In the genomic region with DNA sequence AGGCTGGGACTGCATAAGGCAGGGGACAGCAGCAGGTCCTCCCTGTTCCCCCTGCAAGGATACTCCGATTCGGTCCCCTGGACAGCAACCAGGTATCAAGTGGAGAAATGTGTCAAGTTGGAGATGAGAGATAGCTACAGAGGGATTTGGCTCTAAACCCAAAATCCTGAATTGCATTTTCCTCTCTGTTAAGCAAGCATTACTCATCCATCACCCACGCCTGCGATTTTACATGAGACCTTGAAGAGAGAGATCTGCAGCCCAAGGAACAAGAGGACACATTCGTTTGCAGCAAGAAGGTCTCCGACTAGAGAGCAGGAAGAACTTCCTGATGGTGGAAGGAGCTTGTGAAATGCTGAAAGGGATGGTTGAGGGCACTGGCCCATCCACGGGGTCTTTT, we compare ENCODE assay signal across 26 cellular contexts. TPM values are rescaled to one million over a fixed set of nuclear protein-coding genes. Genes with fewer than 3 reads are reported as not detected.
"Had no signal": no experiment of that assay in that cellular context is flagged by ENCODE, and none has a peak within 500 bp of the region (broad histone marks: within the 10 kb centered on the region; RNA-seq: fewer than 3 reads in every experiment).

No MANE protein-coding gene starts in this region.

- H3K4me3 ChIP-seq: colonic mucosa, dorsolateral prefrontal cortex, esophagus muscularis mucosa, tibial artery had no signal

- H3K36me3 ChIP-seq: brain microvascular endothelial cell, colonic mucosa, esophagus muscularis mucosa, tibial artery had no signal

- H3K27ac ChIP-seq: brain microvascular endothelial cell, colonic mucosa, esophagus muscularis mucosa, foreskin keratinocyte, tibial artery had no signal

- H3K9me3 ChIP-seq: colonic mucosa, esophagus muscularis mucosa, tibial artery had no signal

- DNase-seq: activated B cell treated with CpG ODN at 0.5 μM for 24 hours; activated CD4-positive, alpha-beta memory T cell treated with anti-CD3 and anti-CD28 coated beads for 36 hours; activated CD4-positive, alpha-beta T cell treated with anti-CD3 and anti-CD28 coated beads for 48 hours; activated effector memory CD4-positive, alpha-beta T cell treated with anti-CD3 and anti-CD28 coated beads, Interleukin-2, amount 50 U/mL, for 16 hours; activated T-cell treated with anti-CD3 and anti-CD28 coated beads, Interleukin-2, amount 50 U/mL, for 72 hours; aorta; brain microvascular endothelial cell; colonic mucosa; effector memory CD8-positive, alpha-beta T cell; foreskin keratinocyte; left colon; mesenchymal stem cell; naive thymus-derived CD4-positive, alpha-beta T cell; stimulated activated CD4-positive, alpha-beta T cell treated with anti-CD3 and anti-CD28 coated beads, Interleukin-4, amount 100 ng/mL, for 4 hours; stimulated activated naive CD8-positive, alpha-beta T cell treated with anti-CD3 and anti-CD28 coated beads, Interleukin-15, Interleukin-2, amounts not matched to agents 100 U/mL and 50 U/mL, for 24 hours; T1000 had no signal

- H3K27me3 ChIP-seq: colonic mucosa had no signal

- H3K4me1 ChIP-seq: colonic mucosa, esophagus muscularis mucosa, foreskin keratinocyte, tibial artery had no signal

RNA-seq across cellular contexts. Expression of a gene that starts 21.9 kb away (rescaled TPM):
- total RNA-seq: activated B cell treated with CpG ODN at 0.5 μM for 24 hours; activated CD4-positive, alpha-beta memory T cell treated with anti-CD3 and anti-CD28 coated beads for 36 hours; activated naive CD4-positive, alpha-beta T cell treated with anti-CD3 and anti-CD28 coated beads, Interleukin-2, amount 50 U/mL, for 72 hours; endothelial cell of umbilical vein; lower leg skin; naive thymus-derived CD4-positive, alpha-beta T cell; osteoblast; SK-MEL-5; ureter had no signal
- polyA plus RNA-seq: endothelial cell of umbilical vein, keratinocyte had no signal
